1 cellular context compared by ENCODE assay signal in genomic region chr11:538431-539051, GRCh38.
TF ChIP-seq lines count a peak whose summit lies in the region.

No MANE protein-coding gene starts in this region.

TF ChIP-seq in HepG2, 621 proteins besides CTCF, POLR2A, EP300 and RAD21 (continued from another document):
- TF ChIP-seq MYPOP (CRISPR knock-in tag; IDR thresholded peaks at IDR 0.05) (peak; percentile 44; the same call in 1 of the 2 replicates), MYNN (CRISPR knock-in tag; IDR thresholded peaks at IDR 0.05; ENCODE audit: low read depth) (0 out of 2 replicates have a peak, but pooled peaks have one; percentile 57), ZNF12 (CRISPR knock-in tag; IDR thresholded peaks at IDR 0.05) (0 out of 2 replicates have a peak, but pooled peaks have one; percentile 24), CCDC6 (CRISPR knock-in tag; IDR thresholded peaks at IDR 0.05) (0 out of 2 replicates have a peak, but pooled peaks have one; percentile 33), PHF20 (CRISPR knock-in tag; IDR thresholded peaks at IDR 0.05) (0 out of 2 replicates have a peak, but pooled peaks have one; percentile 29), HMG20A (CRISPR knock-in tag; IDR thresholded peaks at IDR 0.05; ENCODE audit: borderline replicate concordance) (no peak), WIZ (CRISPR knock-in tag; IDR thresholded peaks at IDR 0.05) (0 out of 2 replicates have a peak, but pooled peaks have one; percentile 52), REXO4 (CRISPR knock-in tag; IDR thresholded peaks at IDR 0.05; ENCODE audit: borderline replicate concordance) (peak; percentile 35; the same call in 1 of the 2 replicates), ZNF687 (CRISPR knock-in tag; IDR thresholded peaks at IDR 0.05) (peak; percentile 94), ZNF431 (CRISPR knock-in tag; IDR thresholded peaks at IDR 0.05; ENCODE audit: borderline replicate concordance, low read depth) (0 out of 2 replicates have a peak, but pooled peaks have one; percentile 39), KLF11 (CRISPR knock-in tag; IDR thresholded peaks at IDR 0.05) (peak; percentile 37; the same call in 1 of the 2 replicates), ZNF746 (CRISPR knock-in tag; IDR thresholded peaks at IDR 0.05) (peak; percentile 35; the same call in 1 of the 2 replicates), PHF21A (CRISPR knock-in tag; IDR thresholded peaks at IDR 0.05) (0 out of 2 replicates have a peak, but pooled peaks have one; percentile 22), ZNF503 (CRISPR knock-in tag; IDR thresholded peaks at IDR 0.05) (no peak), NFKB2 (CRISPR knock-in tag; IDR thresholded peaks at IDR 0.05; ENCODE audit: borderline replicate concordance) (peak; percentile 84; the same call in 1 of the 2 replicates), AKAP8 (CRISPR knock-in tag; IDR thresholded peaks at IDR 0.05) (0 out of 2 replicates have a peak, but pooled peaks have one; percentile 36), SOX6 (IDR thresholded peaks at IDR 0.05) (no peak), SOX6 (CRISPR knock-in tag; IDR thresholded peaks at IDR 0.05) (no peak), ZGPAT (CRISPR knock-in tag; IDR thresholded peaks at IDR 0.05) (peak; percentile 30; the same call in 1 of the 2 replicates), DZIP1 (CRISPR knock-in tag; IDR thresholded peaks at IDR 0.05) (0 out of 2 replicates have a peak, but pooled peaks have one; percentile 56), ZNF607 (CRISPR knock-in tag; IDR thresholded peaks at IDR 0.05; ENCODE audit: borderline replicate concordance) (peak; percentile 59; the same call in 1 of the 2 replicates), DNMT1 (CRISPR knock-in tag; IDR thresholded peaks at IDR 0.05) (no peak), ZNF547 (CRISPR knock-in tag; IDR thresholded peaks at IDR 0.05) (peak; percentile 48; the same call in 1 of the 2 replicates), YEATS2 (CRISPR knock-in tag; IDR thresholded peaks at IDR 0.05; ENCODE audit: borderline replicate concordance) (peak; percentile 34; the same call in 1 of the 2 replicates), SAP130 (CRISPR knock-in tag; IDR thresholded peaks at IDR 0.05; ENCODE audit: low read depth) (peak; percentile 32; the same call in 1 of the 2 replicates), ZNF33B (CRISPR knock-in tag; IDR thresholded peaks at IDR 0.05) (peak; percentile 51; the same call in 1 of the 2 replicates), KLF6 (CRISPR knock-in tag; IDR thresholded peaks at IDR 0.05) (0 out of 2 replicates have a peak, but pooled peaks have one; percentile 56), SMAD3 (CRISPR knock-in tag; IDR thresholded peaks at IDR 0.05) (no peak), ZNF124 (CRISPR knock-in tag; IDR thresholded peaks at IDR 0.05) (no peak), NRL (CRISPR knock-in tag; IDR thresholded peaks at IDR 0.05; ENCODE audit: borderline replicate concordance) (peak; percentile 68; the same call in 1 of the 2 replicates), JUNB (CRISPR knock-in tag; IDR thresholded peaks at IDR 0.05; ENCODE audit: borderline replicate concordance) (0 out of 2 replicates have a peak, but pooled peaks have one; percentile 27)
